1 cellular context compared by ENCODE assay signal in the genomic region with DNA sequence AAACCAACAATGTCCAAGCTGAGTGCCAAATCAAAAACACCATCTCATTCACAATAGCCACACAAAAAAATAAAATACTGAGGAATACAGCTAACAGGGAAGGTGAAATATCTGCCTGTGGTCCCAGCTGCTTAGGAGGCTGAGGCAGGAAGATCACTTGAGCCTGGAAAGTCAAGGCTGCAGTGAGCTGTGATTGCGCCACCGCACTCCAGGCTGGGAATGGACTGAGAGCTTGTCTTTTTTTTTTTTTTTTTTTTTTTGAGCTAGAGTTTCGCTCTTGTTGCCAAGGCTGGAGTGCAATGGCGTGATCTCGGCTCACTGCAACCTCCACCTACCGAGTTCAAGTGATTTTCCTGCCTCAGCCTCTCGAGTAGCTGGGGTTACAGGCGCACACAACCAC.
TF ChIP-seq lines count a peak whose summit lies in the region.
"Not testable (repeated sequence)": the region's sequence is repeated elsewhere in the genome, so short reads cannot be mapped to it uniquely, and the experiment has no call there.

No MANE protein-coding gene starts in this region.

TF ChIP-seq in K562, 482 proteins besides CTCF, POLR2A, EP300 and RAD21:
- TF ChIP-seq, protein P1, sequence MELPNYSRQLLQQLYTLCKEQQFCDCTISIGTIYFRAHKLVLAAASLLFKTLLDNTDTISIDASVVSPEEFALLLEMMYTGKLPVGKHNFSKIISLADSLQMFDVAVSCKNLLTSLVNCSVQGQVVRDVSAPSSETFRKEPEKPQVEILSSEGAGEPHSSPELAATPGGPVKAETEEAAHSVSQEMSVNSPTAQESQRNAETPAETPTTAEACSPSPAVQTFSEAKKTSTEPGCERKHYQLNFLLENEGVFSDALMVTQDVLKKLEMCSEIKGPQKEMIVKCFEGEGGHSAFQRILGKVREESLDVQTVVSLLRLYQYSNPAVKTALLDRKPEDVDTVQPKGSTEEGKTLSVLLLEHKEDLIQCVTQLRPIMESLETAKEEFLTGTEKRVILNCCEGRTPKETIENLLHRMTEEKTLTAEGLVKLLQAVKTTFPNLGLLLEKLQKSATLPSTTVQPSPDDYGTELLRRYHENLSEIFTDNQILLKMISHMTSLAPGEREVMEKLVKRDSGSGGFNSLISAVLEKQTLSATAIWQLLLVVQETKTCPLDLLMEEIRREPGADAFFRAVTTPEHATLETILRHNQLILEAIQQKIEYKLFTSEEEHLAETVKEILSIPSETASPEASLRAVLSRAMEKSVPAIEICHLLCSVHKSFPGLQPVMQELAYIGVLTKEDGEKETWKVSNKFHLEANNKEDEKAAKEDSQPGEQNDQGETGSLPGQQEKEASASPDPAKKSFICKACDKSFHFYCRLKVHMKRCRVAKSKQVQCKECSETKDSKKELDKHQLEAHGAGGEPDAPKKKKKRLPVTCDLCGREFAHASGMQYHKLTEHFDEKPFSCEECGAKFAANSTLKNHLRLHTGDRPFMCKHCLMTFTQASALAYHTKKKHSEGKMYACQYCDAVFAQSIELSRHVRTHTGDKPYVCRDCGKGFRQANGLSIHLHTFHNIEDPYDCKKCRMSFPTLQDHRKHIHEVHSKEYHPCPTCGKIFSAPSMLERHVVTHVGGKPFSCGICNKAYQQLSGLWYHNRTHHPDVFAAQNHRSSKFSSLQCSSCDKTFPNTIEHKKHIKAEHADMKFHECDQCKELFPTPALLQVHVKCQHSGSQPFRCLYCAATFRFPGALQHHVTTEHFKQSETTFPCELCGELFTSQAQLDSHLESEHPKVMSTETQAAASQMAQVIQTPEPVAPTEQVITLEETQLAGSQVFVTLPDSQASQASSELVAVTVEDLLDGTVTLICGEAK (IDR thresholded peaks at IDR 0.05), result peak; percentile 32; the same call in 1 of the 2 replicates
- TF ChIP-seq, protein P1 (CRISPR knock-in tag; IDR thresholded peaks at IDR 0.05), result not testable (repeated sequence)
- TF ChIP-seq CEBPG (CRISPR knock-in tag; IDR thresholded peaks at IDR 0.05) (peak; percentile 80), CEBPG (tag; conservative IDR thresholded peaks at IDR 0.05 in 1 of 2, IDR thresholded peaks at IDR 0.05 in 1 of 2) (peak; percentile 78 to 86), CEBPB (tag; IDR thresholded peaks at IDR 0.05) (peak; percentile 94), ZNF384 (IDR thresholded peaks at IDR 0.05; ENCODE audit: low read depth, low read length) (peak; percentile 90)
- TF ChIP-seq, protein P2, sequence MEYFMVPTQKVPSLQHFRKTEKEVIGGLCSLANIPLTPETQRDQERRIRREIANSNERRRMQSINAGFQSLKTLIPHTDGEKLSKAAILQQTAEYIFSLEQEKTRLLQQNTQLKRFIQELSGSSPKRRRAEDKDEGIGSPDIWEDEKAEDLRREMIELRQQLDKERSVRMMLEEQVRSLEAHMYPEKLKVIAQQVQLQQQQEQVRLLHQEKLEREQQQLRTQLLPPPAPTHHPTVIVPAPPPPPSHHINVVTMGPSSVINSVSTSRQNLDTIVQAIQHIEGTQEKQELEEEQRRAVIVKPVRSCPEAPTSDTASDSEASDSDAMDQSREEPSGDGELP (CRISPR knock-in tag; IDR thresholded peaks at IDR 0.05; ENCODE audit: borderline replicate concordance), result peak; percentile 30; the same call in 1 of the 2 replicates
- TF ChIP-seq, protein P3, sequence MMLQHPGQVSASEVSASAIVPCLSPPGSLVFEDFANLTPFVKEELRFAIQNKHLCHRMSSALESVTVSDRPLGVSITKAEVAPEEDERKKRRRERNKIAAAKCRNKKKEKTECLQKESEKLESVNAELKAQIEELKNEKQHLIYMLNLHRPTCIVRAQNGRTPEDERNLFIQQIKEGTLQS (IDR thresholded peaks at IDR 0.05), result peak; percentile 35; the same call in 1 of the 2 replicates
- TF ChIP-seq, protein P3 (CRISPR knock-in tag; conservative IDR thresholded peaks at IDR 0.05), result not testable (repeated sequence)
